16 cellular contexts compared by ENCODE assay signal in genomic region chr11:67202045-67202444, GRCh38.
DNase-seq lines count a peak whose midpoint lies in the region; ATAC-seq and TF ChIP-seq lines count a peak whose summit lies in the region.
"Had no signal": no experiment of that assay in that cellular context is flagged by ENCODE, and none has a peak within 500 bp of the region (broad histone marks: within the 10 kb centered on the region; RNA-seq: fewer than 3 reads in every experiment).

No MANE protein-coding gene starts in this region.

- H3K27ac Mint-ChIP-seq in activated T-cell treated with anti-CD3 and anti-CD28 coated beads, Interleukin-2, amount 50 U/mL, for 72 hours, result peak overlapping the region; percentile 29
- H3K27ac Mint-ChIP-seq in GM23338, result no peak overlapping the region
- no peak overlapping the region for H3K27ac Mint-ChIP-seq in osteocyte (ENCODE audit: unreplicated experiment)
- H3K27ac Mint-ChIP-seq: CD8-positive, alpha-beta T cell had no signal

- H3K9me3 ChIP-seq in PC-3 (ENCODE audit: low read length) (no peaks in the 10 kb centered on the region), esophagus squamous epithelium (no peaks in the 10 kb centered on the region)
- H3K9me3 ChIP-seq: BE2C, HAP-1 had no signal

- no peak for ATAC-seq in activated T-cell treated with anti-CD3 and anti-CD28 coated beads, Interleukin-2, amount 50 U/mL, for 72 hours (replicated peaks in 1 of 2)
- no peak for ATAC-seq in GM23338
- peak; percentile 7 for ATAC-seq in PC-3
- no peak for ATAC-seq in GM18873 (IDR thresholded peaks at IDR 0.05; ENCODE audit: low FRiP score, unreplicated experiment)
- ATAC-seq: CD8-positive, alpha-beta T cell had no signal

- H3K36me3 Mint-ChIP-seq in activated T-cell treated with anti-CD3 and anti-CD28 coated beads, Interleukin-2, amount 50 U/mL, for 72 hours (ENCODE audit: insufficient read depth in 2 of 2), result peaks cover 2 to 6% of the 10 kb centered on the region in 2 donors
- H3K36me3 Mint-ChIP-seq in GM23338 (ENCODE audit: low read depth), result peaks cover 21% of the 10 kb centered on the region
- H3K36me3 Mint-ChIP-seq in osteocyte (ENCODE audit: unreplicated experiment), result peaks cover 24% of the 10 kb centered on the region

- no peaks in the 10 kb centered on the region for H3K4me1 Mint-ChIP-seq in activated T-cell treated with anti-CD3 and anti-CD28 coated beads, Interleukin-2, amount 50 U/mL, for 72 hours (ENCODE audit: low read depth)
- H3K4me1 Mint-ChIP-seq in GM23338 (peaks cover 10% of the 10 kb centered on the region), osteocyte (ENCODE audit: unreplicated experiment) (no peaks in the 10 kb centered on the region)

- H3K4me3 ChIP-seq in GM23338 (no peak overlapping the region), PC-3 (ENCODE audit: low read length) (no peak overlapping the region), esophagus squamous epithelium (no peak overlapping the region)
- H3K4me3 ChIP-seq: HAP-1 had no signal

- intact Hi-C loops in PC-3 (cut with micrococcal nuclease), result no loop called here
- intact Hi-C loops in esophagus squamous epithelium (cut with DNase I), result no loop called here

- H3K4me3 Mint-ChIP-seq in activated T-cell treated with anti-CD3 and anti-CD28 coated beads, Interleukin-2, amount 50 U/mL, for 72 hours, result no peak overlapping the region
- no peak overlapping the region for H3K4me3 Mint-ChIP-seq in GM23338
- H3K4me3 Mint-ChIP-seq in osteocyte (ENCODE audit: unreplicated experiment), result no peak overlapping the region
- H3K4me3 Mint-ChIP-seq: CD14-positive monocyte; CD8-positive, alpha-beta T cell had no signal

- H3K9me2 ChIP-seq in GM23338 (ENCODE audit: insufficient read depth) (no peaks in the 10 kb centered on the region), PC-3 (replicated peaks; ENCODE audit: low read length) (no peaks in the 10 kb centered on the region)

- H3K4me2 ChIP-seq in GM23338 (no peak overlapping the region), PC-3 (ENCODE audit: low read length) (no peak overlapping the region)

- H3K9me3 Mint-ChIP-seq in activated T-cell treated with anti-CD3 and anti-CD28 coated beads, Interleukin-2, amount 50 U/mL, for 72 hours, result no peaks in the 10 kb centered on the region
- H3K9me3 Mint-ChIP-seq in GM23338 (no peaks in the 10 kb centered on the region), osteocyte (ENCODE audit: unreplicated experiment) (no peaks in the 10 kb centered on the region)
- H3K9me3 Mint-ChIP-seq: CD8-positive, alpha-beta T cell had no signal

- DNase-seq in activated T-cell treated with anti-CD3 and anti-CD28 coated beads, Interleukin-2, amount 50 U/mL, for 72 hours, result no peak
- no peak for DNase-seq in activated T-cell treated with anti-CD3 and anti-CD28 coated beads, Interleukin-2, amount 50 U/mL, for 1 hour
- DNase-seq in GM23338 (ENCODE audit: low spot score) (no peak), PC-3 (no peak), esophagus squamous epithelium (lab: John Stamatoyannopoulos, UW) (no peak), osteocyte (ENCODE audit: extremely low spot score, unreplicated experiment) (no peak)
- DNase-seq: BE2C; CD8-positive, alpha-beta T cell; COR-L47; DMS153; DMS79 treated with DMSO at 0.1 percent for 48 hours; GDM1; IMR-90 had no signal

- no TSS peak for BruUV-seq in PC-3 (replicated peaks; lab: Mats Ljungman, UMichigan)

- no peak overlapping the region for H2AFZ ChIP-seq in GM23338
- no peak overlapping the region for H2AFZ ChIP-seq in PC-3 (ENCODE audit: low read length)

- H4K20me1 ChIP-seq in GM23338 (replicated peaks; ENCODE audit: insufficient read depth) (no peaks in the 10 kb centered on the region; the same call in 1 of the 2 replicates), PC-3 (ENCODE audit: low read length) (no peaks in the 10 kb centered on the region)

- H3K27ac ChIP-seq in GM23338 (ENCODE audit: low read depth) (peak overlapping the region; percentile 39), PC-3 (ENCODE audit: low read length) (0 out of 2 replicates have a peak overlapping the region, but pooled peaks have one; percentile 4), esophagus squamous epithelium (no peak overlapping the region)

- no peaks in the 10 kb centered on the region; the same call in 1 of the 2 replicates for H3K36me3 ChIP-seq in GM23338 (ENCODE audit: insufficient read depth)
- H3K36me3 ChIP-seq in PC-3 (ENCODE audit: low read depth, low read length), result no peaks in the 10 kb centered on the region; the same call in 1 of the 2 replicates
- H3K36me3 ChIP-seq in esophagus squamous epithelium, result peaks cover 0 to 90% (median 5%) of the 10 kb centered on the region in 3 donors

- no peak overlapping the region for H3K9ac ChIP-seq in PC-3 (ENCODE audit: low read length)

- TF ChIP-seq POLR2A in esophagus squamous epithelium (IDR thresholded peaks at IDR 0.05), result no peak

- WGBS in esophagus squamous epithelium, 2 donors, result 93 to 95% methylated on average over 3 of the region's 3 CpGs

- H3K4me1 ChIP-seq in GM23338 (ENCODE audit: insufficient read depth) (peaks cover 12% of the 10 kb centered on the region; the same call in 1 of the 2 replicates), PC-3 (ENCODE audit: insufficient read depth, low read length) (peaks cover 19% of the 10 kb centered on the region), esophagus squamous epithelium (no peaks in the 10 kb centered on the region)
- H3K4me1 ChIP-seq: BE2C had no signal

- CTCF ChIA-PET in PC-3 (lab: Charles Lee), result interaction anchor here (0.7 kb wide), 1 partner anchor 34 kb away, joined by 5 read pairs; no protein-coding TSS in a partner anchor

- no peak for TF ChIP-seq CTCF in GM23338 (conservative IDR thresholded peaks at IDR 0.05; ENCODE audit: low read depth in 2 of 2)
- no peak for TF ChIP-seq CTCF in PC-3 (conservative IDR thresholded peaks at IDR 0.05; ENCODE audit: low read depth, low read length)
- no peak for TF ChIP-seq CTCF in esophagus squamous epithelium (IDR thresholded peaks at IDR 0.05)
- TF ChIP-seq CTCF in osteocyte (IDR thresholded peaks at IDR 0.05), result no peak

- no peaks in the 10 kb centered on the region for H3K27me3 Mint-ChIP-seq in activated T-cell treated with anti-CD3 and anti-CD28 coated beads, Interleukin-2, amount 50 U/mL, for 72 hours (ENCODE audit: low read depth)
- peaks cover 2% of the 10 kb centered on the region for H3K27me3 Mint-ChIP-seq in GM23338 (ENCODE audit: insufficient read depth, low read depth, poor library complexity)
- no peaks in the 10 kb centered on the region for H3K27me3 Mint-ChIP-seq in osteocyte (ENCODE audit: unreplicated experiment)

- POLR2A ChIA-PET in PC-3 (lab: Charles Lee; ENCODE audit: unreplicated experiment), result interaction anchor here (0.6 kb wide), 1 partner anchor 37 kb away, joined by 3 read pairs; no protein-coding TSS in a partner anchor

- H3K27me3 ChIP-seq in GM23338 (ENCODE audit: insufficient read depth), result no peaks in the 10 kb centered on the region
- no peaks in the 10 kb centered on the region for H3K27me3 ChIP-seq in PC-3 (ENCODE audit: low read length)
- H3K27me3 ChIP-seq in esophagus squamous epithelium, result no peaks in the 10 kb centered on the region
- H3K27me3 ChIP-seq: BE2C had no signal

- H3F3A ChIP-seq in GM23338 (replicated peaks; ENCODE audit: low read depth), result no peaks in the 10 kb centered on the region
- H3F3A ChIP-seq in PC-3 (ENCODE audit: low read length, unreplicated experiment), result no peaks in the 10 kb centered on the region

- H3K79me2 ChIP-seq in GM23338 (replicated peaks; ENCODE audit: insufficient read depth), result 0 out of 2 replicates have a peak, but pooled peaks cover 4% of the 10 kb centered on the region
- H3K79me2 ChIP-seq in PC-3 (ENCODE audit: low read length), result no peaks in the 10 kb centered on the region

TF ChIP-seq in GM23338, 12 proteins besides CTCF, POLR2A, EP300 and RAD21 (continues in another document):
- no peak for TF ChIP-seq ZNF114 (CRISPR knock-in tag; IDR thresholded peaks at IDR 0.05)

Comparison
In these comparisons a context has a peak if more than half of its experiments do, and no peak if none do; other contexts are left out.
1. H3K27ac ChIP-seq: peak in GM23338 (single experiment) and PC-3 (single experiment); none in esophagus squamous epithelium (0 of 4).